ENCODE assay signal across 8 cellular contexts in the genomic region with DNA sequence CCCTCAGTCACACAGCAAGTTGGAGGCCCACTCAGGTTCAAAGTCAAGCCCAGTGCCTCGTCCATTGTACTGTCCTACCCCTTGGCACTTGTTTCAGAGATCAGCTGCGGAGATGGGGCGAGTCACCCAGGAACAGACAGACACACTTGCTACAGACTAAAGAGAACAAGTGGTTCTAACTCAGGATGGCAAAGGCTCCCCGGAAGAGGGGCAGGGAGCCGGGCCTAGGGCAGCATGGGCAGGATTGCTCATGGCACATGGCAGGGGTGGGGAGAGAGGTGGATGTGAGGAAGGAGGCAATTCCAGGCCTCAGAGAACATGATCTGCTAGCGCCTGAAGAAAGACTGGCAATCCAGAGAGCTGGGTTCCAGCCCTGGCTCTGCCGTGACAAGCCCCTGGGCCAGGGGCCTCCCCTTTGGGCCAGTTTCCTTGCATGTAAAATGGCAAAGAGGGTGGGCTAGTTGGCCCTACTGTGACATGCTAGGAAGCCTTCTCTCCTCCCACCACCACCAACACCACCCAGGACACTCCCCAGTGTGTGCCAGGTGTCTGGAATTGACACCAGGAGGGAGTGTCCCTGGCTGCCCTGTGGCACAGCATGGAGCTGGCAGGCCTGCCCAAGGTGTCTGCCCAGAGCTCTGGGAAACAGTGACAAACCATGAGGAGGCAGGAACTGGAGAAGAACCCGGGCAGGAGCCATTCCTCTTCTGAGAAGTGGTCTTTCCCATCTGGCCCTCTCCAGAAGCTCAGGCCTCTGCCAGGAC. TPM values are rescaled to one million over a fixed set of nuclear protein-coding genes. Genes with fewer than 3 reads are reported as not detected.
DNase-seq lines count a peak whose midpoint lies in the region; ATAC-seq and TF ChIP-seq lines count a peak whose summit lies in the region.

No MANE protein-coding gene starts in this region.

- TF ChIP-seq POLR2A in vagina (IDR thresholded peaks at IDR 0.05), result no peak

- TF ChIP-seq CTCF in endothelial cell (IDR thresholded peaks at IDR 0.05; ENCODE audit: unreplicated experiment) (no peak), vagina (IDR thresholded peaks at IDR 0.05) (no peak)
- TF ChIP-seq CTCF in CD4-positive, alpha-beta T cell (IDR thresholded peaks at IDR 0.05), result no peak

- H3K36me3 Mint-ChIP-seq in activated naive CD4-positive, alpha-beta T cell treated with anti-CD3 and anti-CD28 coated beads, Interleukin-2, amount 10 ng/mL, durations not matched to agents 7 days and 5 days, result no peaks in the 10 kb centered on the region
- H3K36me3 Mint-ChIP-seq in endothelial cell (ENCODE audit: low read depth, unreplicated experiment), result no peaks in the 10 kb centered on the region
- no peaks in the 10 kb centered on the region for H3K36me3 Mint-ChIP-seq in natural killer cell treated with Interleukin-12 subunit alpha and Interleukin-12 subunit beta and Interleukin-15 and Interleukin-18, amount 100 ng/mL, for 72 hours
- no peaks in the 10 kb centered on the region for H3K36me3 Mint-ChIP-seq in CD4-positive, alpha-beta T cell (ENCODE audit: low read depth)

- CTCF ChIA-PET in activated naive CD4-positive, alpha-beta T cell treated with anti-CD3 and anti-CD28 coated beads, Interleukin-2, amount 10 ng/mL, durations not matched to agents 7 days and 5 days (lab: Charles Lee), result interaction anchor here (0.6 to 6.2 kb wide), 38 partner anchors 9 to 342 kb away, joined by 3 to 183 read pairs (median 6); a partner anchor contains a TSS
- CTCF ChIA-PET in CD4-positive, alpha-beta T cell (lab: Charles Lee), result interaction anchor here (1.1 to 3.7 kb wide), 9 partner anchors 18 to 235 kb away, joined by 3 to 31 read pairs (median 7); no protein-coding TSS in a partner anchor

- H3K4me1 ChIP-seq in vagina, result peaks cover 23% of the 10 kb centered on the region

- peak in 1 of 2 donors; percentile 26 for ATAC-seq in natural killer cell treated with Interleukin-12 subunit alpha and Interleukin-12 subunit beta and Interleukin-15 and Interleukin-18, amount 100 ng/mL, for 72 hours
- ATAC-seq in CD4-positive, alpha-beta T cell (ENCODE audit: poor library complexity), result no peak

- no peak overlapping the region for H3K4me3 Mint-ChIP-seq in activated naive CD4-positive, alpha-beta T cell treated with anti-CD3 and anti-CD28 coated beads, Interleukin-2, amount 10 ng/mL, durations not matched to agents 7 days and 5 days
- H3K4me3 Mint-ChIP-seq in endothelial cell (ENCODE audit: unreplicated experiment), result no peak overlapping the region
- H3K4me3 Mint-ChIP-seq in natural killer cell treated with Interleukin-12 subunit alpha and Interleukin-12 subunit beta and Interleukin-15 and Interleukin-18, amount 100 ng/mL, for 72 hours, result no peak overlapping the region
- no peak overlapping the region for H3K4me3 Mint-ChIP-seq in CD4-positive, alpha-beta T cell

- H3K27me3 Mint-ChIP-seq in activated naive CD4-positive, alpha-beta T cell treated with anti-CD3 and anti-CD28 coated beads, Interleukin-2, amount 10 ng/mL, durations not matched to agents 7 days and 5 days, result no peaks in the 10 kb centered on the region
- peaks cover 4% of the 10 kb centered on the region for H3K27me3 Mint-ChIP-seq in endothelial cell (ENCODE audit: unreplicated experiment)
- no peaks in the 10 kb centered on the region for H3K27me3 Mint-ChIP-seq in natural killer cell treated with Interleukin-12 subunit alpha and Interleukin-12 subunit beta and Interleukin-15 and Interleukin-18, amount 100 ng/mL, for 72 hours
- no peaks in the 10 kb centered on the region for H3K27me3 Mint-ChIP-seq in CD4-positive, alpha-beta T cell

- peak overlapping the region; percentile 65 for H3K27ac ChIP-seq in vagina
- H3K27ac ChIP-seq in CD4-positive, alpha-beta T cell (ENCODE audit: low read depth, low read length), result no peak overlapping the region

- H3K9me3 Mint-ChIP-seq in activated naive CD4-positive, alpha-beta T cell treated with anti-CD3 and anti-CD28 coated beads, Interleukin-2, amount 10 ng/mL, durations not matched to agents 7 days and 5 days, result peaks cover 3% of the 10 kb centered on the region
- H3K9me3 Mint-ChIP-seq in endothelial cell (ENCODE audit: unreplicated experiment), result no peaks in the 10 kb centered on the region
- no peaks in the 10 kb centered on the region for H3K9me3 Mint-ChIP-seq in natural killer cell treated with Interleukin-12 subunit alpha and Interleukin-12 subunit beta and Interleukin-15 and Interleukin-18, amount 100 ng/mL, for 72 hours
- no peaks in the 10 kb centered on the region for H3K9me3 Mint-ChIP-seq in CD4-positive, alpha-beta T cell

- POLR2A ChIA-PET in CD4-positive, alpha-beta T cell (lab: Charles Lee), result interaction anchor here (0.6 to 2.2 kb wide), 8 partner anchors 12 to 139 kb away, joined by 3 to 10 read pairs (median 4); no protein-coding TSS in a partner anchor

- H3K36me3 ChIP-seq in vagina, result no peaks in the 10 kb centered on the region

- no peaks in the 10 kb centered on the region for H3K9me3 ChIP-seq in vagina
- no peaks in the 10 kb centered on the region for H3K9me3 ChIP-seq in CD4-positive, alpha-beta T cell (ENCODE audit: control insufficient read depth, low read length)

- H3K4me3 ChIP-seq in vagina, result no peak overlapping the region

- H3K4me1 Mint-ChIP-seq in activated naive CD4-positive, alpha-beta T cell treated with anti-CD3 and anti-CD28 coated beads, Interleukin-2, amount 10 ng/mL, durations not matched to agents 7 days and 5 days, result peaks cover 29% of the 10 kb centered on the region
- H3K4me1 Mint-ChIP-seq in endothelial cell (ENCODE audit: unreplicated experiment), result no peaks in the 10 kb centered on the region
- H3K4me1 Mint-ChIP-seq in natural killer cell treated with Interleukin-12 subunit alpha and Interleukin-12 subunit beta and Interleukin-15 and Interleukin-18, amount 100 ng/mL, for 72 hours (ENCODE audit: low read depth in 2 of 2), result peaks cover 0 to 11% of the 10 kb centered on the region in 2 donors
- H3K4me1 Mint-ChIP-seq in CD4-positive, alpha-beta T cell (ENCODE audit: low read depth), result peaks cover 21% of the 10 kb centered on the region

- no peak for DNase-seq in activated naive CD4-positive, alpha-beta T cell treated with anti-CD3 and anti-CD28 coated beads, Interleukin-2, amount 10 ng/mL, durations not matched to agents 7 days and 5 days
- no peak for DNase-seq in activated naive CD4-positive, alpha-beta T cell (lab: John Stamatoyannopoulos, UW)
- DNase-seq in endothelial cell (ENCODE audit: low spot score) (no peak), vagina (ENCODE audit: extremely low spot score in 2 of 2) (no peak), HPDE6-E6E7 (ENCODE audit: extremely low spot score) (no peak), NCI-H82 (lab: John Stamatoyannopoulos, UW) (no peak)
- no peak for DNase-seq in natural killer cell treated with Interleukin-12 subunit alpha and Interleukin-12 subunit beta and Interleukin-15 and Interleukin-18, amount 100 ng/mL, for 72 hours (ENCODE audit: low spot score)
- DNase-seq in CD4-positive, alpha-beta T cell, result no peak

- peak overlapping the region; percentile 33 for H3K27ac Mint-ChIP-seq in activated naive CD4-positive, alpha-beta T cell treated with anti-CD3 and anti-CD28 coated beads, Interleukin-2, amount 10 ng/mL, durations not matched to agents 7 days and 5 days
- peak overlapping the region; percentile 10 for H3K27ac Mint-ChIP-seq in endothelial cell (ENCODE audit: unreplicated experiment)
- peak overlapping the region; percentile 21 to 72 for H3K27ac Mint-ChIP-seq in natural killer cell treated with Interleukin-12 subunit alpha and Interleukin-12 subunit beta and Interleukin-15 and Interleukin-18, amount 100 ng/mL, for 72 hours
- H3K27ac Mint-ChIP-seq in CD4-positive, alpha-beta T cell, result no peak overlapping the region

- H3K27me3 ChIP-seq in vagina, result no peaks in the 10 kb centered on the region
- no peaks in the 10 kb centered on the region for H3K27me3 ChIP-seq in CD4-positive, alpha-beta T cell (ENCODE audit: control insufficient read depth, insufficient read depth, low read length)

- intact Hi-C loops in vagina (cut with DNase I), result loop anchor here (5.0 kb wide), 1 partner anchor 140 kb away; no protein-coding TSS in a partner anchor
- intact Hi-C loops in CD4-positive, alpha-beta T cell (cut with DNase I, micrococcal nuclease), result loop anchor here (1.0 to 5.0 kb wide), 7 partner anchors 24 to 180 kb away; a partner anchor contains a TSS

RNA-seq across cellular contexts. Expression of a gene that starts 24.0 kb away (rescaled TPM):
- total RNA-seq in endothelial cell (ENCODE audit: unreplicated experiment), result 8.6 TPM
- 10 to 100 TPM; 18.0 to 28.9 TPM for total RNA-seq in natural killer cell treated with Interleukin-12 subunit alpha and Interleukin-12 subunit beta and Interleukin-15 and Interleukin-18, amount 100 ng/mL, for 72 hours
- 51.1 TPM for total RNA-seq in vagina
- total RNA-seq in CD4-positive, alpha-beta T cell, result 10 to 100 TPM; 70.9 to 71.8 TPM

RNA-seq across cellular contexts. Expression of a gene that starts 45.6 kb away (rescaled TPM):
- total RNA-seq in endothelial cell (ENCODE audit: unreplicated experiment) (42.4 TPM), vagina (43.2 TPM)
- 10 to 100 TPM; 11.8 to 19.6 TPM for total RNA-seq in natural killer cell treated with Interleukin-12 subunit alpha and Interleukin-12 subunit beta and Interleukin-15 and Interleukin-18, amount 100 ng/mL, for 72 hours
- total RNA-seq in CD4-positive, alpha-beta T cell, result 10 to 100 TPM in 1 of 2 experiments, 1 to 10 TPM in 1; 8.2 to 10.7 TPM
